Comparison of ENCODE assay signal across 19 cellular contexts in the genomic region with DNA sequence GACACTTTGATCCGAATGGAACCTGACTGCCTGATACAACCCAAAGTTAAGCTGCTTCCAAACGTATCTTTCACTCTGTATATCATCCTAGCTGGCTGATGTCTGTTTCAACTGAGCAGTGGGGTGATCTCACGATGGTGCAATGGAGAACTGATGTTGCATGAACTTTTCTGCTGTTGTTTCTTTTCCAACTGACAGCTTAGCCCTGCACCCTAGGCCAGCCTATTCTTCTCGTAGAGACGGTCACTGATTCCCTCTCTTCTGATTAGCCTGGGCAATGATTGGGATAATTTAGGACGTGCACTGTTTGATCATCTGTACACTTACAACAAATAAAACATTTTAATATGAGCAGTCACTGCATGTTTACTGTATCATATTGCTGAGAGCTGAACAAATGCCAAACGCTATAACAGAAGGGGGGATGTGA.
A peak's percentile ranks its signal among the peaks of the same experiment; 100 is the strongest.
DNase-seq lines count a peak whose midpoint lies in the region; ATAC-seq, FAIRE-seq and TF ChIP-seq lines count a peak whose summit lies in the region.
"Had no signal": no experiment of that assay in that cellular context is flagged by ENCODE, and none has a peak within 500 bp of the region (broad histone marks: within the 10 kb centered on the region; RNA-seq: fewer than 3 reads in every experiment).

No MANE protein-coding gene starts in this region.

- 44% methylated on average over 7 of the region's 7 CpGs for WGBS in HepG2 (ENCODE audit: low lambda C conversion rate)

- no peak overlapping the region for H3K4me3 Mint-ChIP-seq in WTC11
- H3K4me3 Mint-ChIP-seq: activated CD4-positive, alpha-beta T cell treated with anti-CD3 and anti-CD28 coated beads for 36 hours; activated naive CD8-positive, alpha-beta T cell treated with anti-CD3 and anti-CD28 coated beads for 36 hours; T-helper 2 cell treated with Interferon-gamma antibody and Interleukin-4, amounts not matched to agents 5 μg/mL and 100 μg/mL, for 36 hours had no signal

- no peak for TF ChIP-seq CTCF in C4-2B (conservative IDR thresholded peaks at IDR 0.05)
- no peak for TF ChIP-seq CTCF in WTC11 (IDR thresholded peaks at IDR 0.05)
- no peak for TF ChIP-seq CTCF in HepG2 (CRISPR knock-in tag; IDR thresholded peaks at IDR 0.05)
- no peak for TF ChIP-seq CTCF in foreskin fibroblast (IDR thresholded peaks at IDR 0.05; ENCODE audit: low read depth, low read length)
- TF ChIP-seq CTCF in PC-9 (conservative IDR thresholded peaks at IDR 0.05), result no peak
- TF ChIP-seq CTCF in osteoblast (IDR thresholded peaks at IDR 0.05; ENCODE audit: extremely low read depth, low read depth, low read length), result no peak

- no peak for TF ChIP-seq POLR2A in HepG2 (IDR thresholded peaks at IDR 0.05; ENCODE audit: insufficient read depth in 1 of 2, low read depth in 2 of 2, low read length in 2 of 2)

- H3K9me3 ChIP-seq in HepG2 (ENCODE audit: low read length) (no peaks in the 10 kb centered on the region), PC-9 (ENCODE audit: insufficient read depth, low read depth) (no peaks in the 10 kb centered on the region), osteoblast (ENCODE audit: low read depth, low read length) (no peaks in the 10 kb centered on the region)
- H3K9me3 ChIP-seq: psoas muscle had no signal

- no peak for TF ChIP-seq RAD21 in HepG2 (CRISPR knock-in tag; IDR thresholded peaks at IDR 0.05)

- no peaks in the 10 kb centered on the region for H3K27me3 ChIP-seq in HepG2 (ENCODE audit: control insufficient read depth in 1 of 2, insufficient read depth in 2 of 2, low read length in 2 of 2)
- H3K27me3 ChIP-seq in PC-9 (ENCODE audit: insufficient read depth, low read depth), result peaks cover 57% of the 10 kb centered on the region
- H3K27me3 ChIP-seq in osteoblast (ENCODE audit: insufficient read depth, low read length), result no peaks in the 10 kb centered on the region
- H3K27me3 ChIP-seq: foreskin keratinocyte had no signal

- no peak overlapping the region for H2AFZ ChIP-seq in HepG2 (ENCODE audit: low read length)
- H2AFZ ChIP-seq in PC-9, result no peak overlapping the region
- H2AFZ ChIP-seq in osteoblast (ENCODE audit: low read length), result no peak overlapping the region

- CTCF ChIA-PET in WTC11 (lab: Charles Lee), result interaction anchor here (2.0 kb wide), 1 partner anchor 139 kb away, joined by 11 read pairs; no protein-coding TSS in a partner anchor
- CTCF ChIA-PET in HepG2 (lab: Yijun Ruan, JAX; ENCODE audit: low intra/inter-chr PET ratio, low total read pairs), result interaction anchor here (1.0 kb wide), 1 partner anchor 139 kb away, joined by 3 read pairs; no protein-coding TSS in a partner anchor
- CTCF ChIA-PET in PC-9 (lab: Charles Lee), result no interaction called here

- no peaks in the 10 kb centered on the region for H3F3A ChIP-seq in PC-9 (ENCODE audit: insufficient read depth, low read depth)

- H3K4me1 Mint-ChIP-seq in WTC11, result peaks cover 17% of the 10 kb centered on the region

- H3K4me3 ChIP-seq in HepG2 (replicated peaks in 1 of 3; ENCODE audit: insufficient read depth in 1 of 3, low read depth in 2 of 3, low read length in 3 of 3) (no peak overlapping the region), foreskin fibroblast (ENCODE audit: low read depth in 1 of 2, low read length in 2 of 2) (no peak overlapping the region), PC-9 (no peak overlapping the region), osteoblast (ENCODE audit: insufficient read depth, low read length) (no peak overlapping the region)
- H3K4me3 ChIP-seq: psoas muscle had no signal

- no peaks in the 10 kb centered on the region for H3K9me3 Mint-ChIP-seq in WTC11
- H3K9me3 Mint-ChIP-seq: activated naive CD8-positive, alpha-beta T cell treated with anti-CD3 and anti-CD28 coated beads for 36 hours; T-helper 2 cell treated with Interferon-gamma antibody and Interleukin-4, amounts not matched to agents 5 μg/mL and 100 μg/mL, for 36 hours had no signal

- no peak for FAIRE-seq in HepG2 (lab: Jason Lieb, UNC)

- no peaks in the 10 kb centered on the region for H3K9me2 ChIP-seq in PC-9 (ENCODE audit: insufficient read depth)

- intact Hi-C loops in HepG2 (cut with micrococcal nuclease; ENCODE audit: unreplicated experiment) (no loop called here), PC-9 (cut with micrococcal nuclease; ENCODE audit: unreplicated experiment) (no loop called here)

- in situ Hi-C loops in HepG2 (cut with HindIII; ENCODE audit: extremely low pct_ligation_motif_present, low pct_unique_long_range_greater_than_20kb), result no loop called here

- H3K9ac ChIP-seq in HepG2 (ENCODE audit: insufficient read depth, low read depth, low read length), result no peak overlapping the region

- TF ChIP-seq EP300 in HepG2 (IDR thresholded peaks at IDR 0.05; ENCODE audit: low read depth in 2 of 2, low read length in 2 of 2), result no peak
- TF ChIP-seq EP300 in HepG2 (CRISPR knock-in tag; IDR thresholded peaks at IDR 0.05; ENCODE audit: borderline replicate concordance), result no peak

- peak; percentile 12 for DNase-seq in NCI-H1694 (lab: John Stamatoyannopoulos, UW)
- DNase-seq in WTC11 (ENCODE audit: low spot score), result no peak
- no peak for DNase-seq in HepG2 (ENCODE audit: low spot score)
- DNase-seq in foreskin fibroblast, result no peak
- no peak for DNase-seq in cerebellar nuclear complex (lab: John Stamatoyannopoulos, UW)
- no peak for DNase-seq in PC-9
- no peak for DNase-seq in osteoblast (ENCODE audit: insufficient read length, low spot score, missing footprints)
- DNase-seq: activated CD4-positive, alpha-beta T cell treated with anti-CD3 and anti-CD28 coated beads for 36 hours; activated naive CD8-positive, alpha-beta T cell treated with anti-CD3 and anti-CD28 coated beads for 36 hours; activated T-cell treated with anti-CD3 and anti-CD28 coated beads, Interleukin-2, amount 50 U/mL, for 1 hour; effector CD8-positive, alpha-beta T cell; foreskin keratinocyte; NCI-H1436 treated with DMSO at 0.1 percent for 48 hours; NCI-H774; psoas muscle; substantia nigra had no signal

- H3K27ac ChIP-seq in C4-2B (peak overlapping the region; percentile 60; the same call in 1 of the 2 replicates), HepG2 (ENCODE audit: extremely low read length, insufficient read depth, low read length) (no peak overlapping the region), PC-9 (no peak overlapping the region), osteoblast (ENCODE audit: low read depth, low read length) (no peak overlapping the region)
- H3K27ac ChIP-seq: foreskin keratinocyte, psoas muscle had no signal

- BruUV-seq in HepG2 (replicated peaks; lab: Mats Ljungman, UMichigan) (no TSS peak), PC-9 (replicated peaks; lab: Mats Ljungman, UMichigan) (no TSS peak)

- H3K27ac Mint-ChIP-seq in WTC11, result no peak overlapping the region
- H3K27ac Mint-ChIP-seq: activated CD4-positive, alpha-beta T cell treated with anti-CD3 and anti-CD28 coated beads for 36 hours; activated naive CD8-positive, alpha-beta T cell treated with anti-CD3 and anti-CD28 coated beads for 36 hours; T-helper 2 cell treated with Interferon-gamma antibody and Interleukin-4, amounts not matched to agents 5 μg/mL and 100 μg/mL, for 36 hours had no signal

- H3K36me3 ChIP-seq in HepG2 (replicated peaks in 1 of 2; ENCODE audit: control insufficient read depth in 1 of 2, insufficient read depth in 2 of 2, low read length in 2 of 2) (no peaks in the 10 kb centered on the region), PC-9 (ENCODE audit: low read depth) (no peaks in the 10 kb centered on the region), osteoblast (ENCODE audit: insufficient read depth, low read length) (no peaks in the 10 kb centered on the region)

- ATAC-seq in WTC11, result no peak
- ATAC-seq in HepG2, result no peak
- ATAC-seq: activated CD4-positive, alpha-beta T cell treated with anti-CD3 and anti-CD28 coated beads for 36 hours; foreskin keratinocyte; HCT116 had no signal

- H3K4me2 ChIP-seq in HepG2 (ENCODE audit: low read depth, low read length) (no peak overlapping the region), PC-9 (no peak overlapping the region), osteoblast (ENCODE audit: insufficient read depth, low read length) (no peak overlapping the region)

- H3K4me1 ChIP-seq in HepG2 (ENCODE audit: insufficient read depth, low read length) (no peaks in the 10 kb centered on the region), PC-9 (replicated peaks; ENCODE audit: insufficient read depth) (no peaks in the 10 kb centered on the region), osteoblast (ENCODE audit: insufficient read depth, low read length) (no peaks in the 10 kb centered on the region)
- H3K4me1 ChIP-seq: foreskin keratinocyte, psoas muscle had no signal

- H4K20me1 ChIP-seq in HepG2 (ENCODE audit: insufficient read depth, low read length), result no peaks in the 10 kb centered on the region
- no peaks in the 10 kb centered on the region for H4K20me1 ChIP-seq in PC-9 (ENCODE audit: insufficient read depth)
- no peaks in the 10 kb centered on the region for H4K20me1 ChIP-seq in osteoblast (ENCODE audit: insufficient read depth, low read length)

- H3K27me3 Mint-ChIP-seq in WTC11 (ENCODE audit: low read depth), result no peaks in the 10 kb centered on the region
- H3K27me3 Mint-ChIP-seq: activated CD4-positive, alpha-beta T cell treated with anti-CD3 and anti-CD28 coated beads for 36 hours; activated naive CD8-positive, alpha-beta T cell treated with anti-CD3 and anti-CD28 coated beads for 36 hours had no signal

- no peaks in the 10 kb centered on the region for H3K36me3 Mint-ChIP-seq in WTC11
- H3K36me3 Mint-ChIP-seq: activated naive CD8-positive, alpha-beta T cell treated with anti-CD3 and anti-CD28 coated beads for 36 hours had no signal

- POLR2A ChIA-PET in WTC11 (lab: Charles Lee) (no interaction called here), HepG2 (lab: Yijun Ruan, JAX) (no interaction called here), PC-9 (lab: Charles Lee; ENCODE audit: unreplicated experiment) (no interaction called here)

- H3K79me2 ChIP-seq in HepG2 (ENCODE audit: insufficient read depth, low read length) (no peaks in the 10 kb centered on the region), PC-9 (ENCODE audit: low read depth) (no peaks in the 10 kb centered on the region), osteoblast (ENCODE audit: insufficient read depth, low read length) (no peaks in the 10 kb centered on the region)

TF ChIP-seq in WTC11, 78 proteins besides CTCF, POLR2A, EP300 and RAD21:
- TF ChIP-seq GABPB1 (CRISPR knock-in tag; IDR thresholded peaks at IDR 0.05) (peak; percentile 67), CREM (CRISPR knock-in tag; IDR thresholded peaks at IDR 0.05) (no peak)

TF ChIP-seq in HepG2, 621 proteins besides CTCF, POLR2A, EP300 and RAD21 (continues in another document):
- TF ChIP-seq, protein P1, sequence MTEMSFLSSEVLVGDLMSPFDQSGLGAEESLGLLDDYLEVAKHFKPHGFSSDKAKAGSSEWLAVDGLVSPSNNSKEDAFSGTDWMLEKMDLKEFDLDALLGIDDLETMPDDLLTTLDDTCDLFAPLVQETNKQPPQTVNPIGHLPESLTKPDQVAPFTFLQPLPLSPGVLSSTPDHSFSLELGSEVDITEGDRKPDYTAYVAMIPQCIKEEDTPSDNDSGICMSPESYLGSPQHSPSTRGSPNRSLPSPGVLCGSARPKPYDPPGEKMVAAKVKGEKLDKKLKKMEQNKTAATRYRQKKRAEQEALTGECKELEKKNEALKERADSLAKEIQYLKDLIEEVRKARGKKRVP (CRISPR knock-in tag; IDR thresholded peaks at IDR 0.05), result peak in 1 of 2 experiments; percentile 73; a peak in 1 of 4 replicates
